1 cellular context compared by ENCODE assay signal in the genomic region with DNA sequence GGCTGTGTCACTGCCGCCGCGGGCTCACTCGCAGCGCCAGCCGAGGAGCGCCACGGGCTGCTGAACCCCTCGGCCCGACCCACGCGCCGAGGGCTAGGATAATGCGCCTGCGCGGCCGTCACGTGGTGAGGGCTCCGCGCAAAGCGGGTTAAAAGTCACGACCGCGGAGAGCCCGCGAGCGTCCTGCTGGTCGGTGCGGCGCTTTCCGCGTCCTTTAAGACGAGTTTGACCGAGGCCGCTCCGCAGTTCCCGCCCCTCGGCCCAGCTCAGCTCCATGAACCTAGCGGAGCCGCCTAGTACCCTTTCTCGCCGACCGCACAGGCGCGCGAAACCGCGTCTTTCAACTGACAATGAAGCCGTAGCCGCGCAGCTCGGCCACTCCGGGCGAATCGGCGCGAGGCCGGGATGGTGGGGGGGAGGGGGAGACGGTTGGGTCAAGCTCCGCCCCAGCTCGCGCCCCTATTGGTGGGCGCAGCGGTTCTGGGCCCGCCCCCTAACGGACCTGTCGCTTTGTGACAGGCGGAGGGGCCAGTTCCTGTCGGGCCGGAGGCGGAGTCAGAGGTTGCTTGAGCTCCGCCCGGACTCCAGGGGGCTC.
TF ChIP-seq lines count a peak whose summit lies in the region.

No MANE protein-coding gene starts in this region.

TF ChIP-seq in HepG2, 621 proteins besides CTCF, POLR2A, EP300 and RAD21 (continued from another document and continues in another):
- peak; percentile 82; the same call in 1 of the 2 replicates for TF ChIP-seq ZFP41 (CRISPR knock-in tag; IDR thresholded peaks at IDR 0.05; ENCODE audit: borderline replicate concordance)
- TF ChIP-seq ZNF546 (CRISPR knock-in tag; conservative IDR thresholded peaks at IDR 0.05) = no peak; the same call in 1 of the 2 replicates
- TF ChIP-seq PLRG1 (conservative IDR thresholded peaks at IDR 0.05) = no peak
- no peak for TF ChIP-seq MEIS1 (CRISPR knock-in tag; IDR thresholded peaks at IDR 0.05; ENCODE audit: borderline replicate concordance)
- TF ChIP-seq, protein P1, sequence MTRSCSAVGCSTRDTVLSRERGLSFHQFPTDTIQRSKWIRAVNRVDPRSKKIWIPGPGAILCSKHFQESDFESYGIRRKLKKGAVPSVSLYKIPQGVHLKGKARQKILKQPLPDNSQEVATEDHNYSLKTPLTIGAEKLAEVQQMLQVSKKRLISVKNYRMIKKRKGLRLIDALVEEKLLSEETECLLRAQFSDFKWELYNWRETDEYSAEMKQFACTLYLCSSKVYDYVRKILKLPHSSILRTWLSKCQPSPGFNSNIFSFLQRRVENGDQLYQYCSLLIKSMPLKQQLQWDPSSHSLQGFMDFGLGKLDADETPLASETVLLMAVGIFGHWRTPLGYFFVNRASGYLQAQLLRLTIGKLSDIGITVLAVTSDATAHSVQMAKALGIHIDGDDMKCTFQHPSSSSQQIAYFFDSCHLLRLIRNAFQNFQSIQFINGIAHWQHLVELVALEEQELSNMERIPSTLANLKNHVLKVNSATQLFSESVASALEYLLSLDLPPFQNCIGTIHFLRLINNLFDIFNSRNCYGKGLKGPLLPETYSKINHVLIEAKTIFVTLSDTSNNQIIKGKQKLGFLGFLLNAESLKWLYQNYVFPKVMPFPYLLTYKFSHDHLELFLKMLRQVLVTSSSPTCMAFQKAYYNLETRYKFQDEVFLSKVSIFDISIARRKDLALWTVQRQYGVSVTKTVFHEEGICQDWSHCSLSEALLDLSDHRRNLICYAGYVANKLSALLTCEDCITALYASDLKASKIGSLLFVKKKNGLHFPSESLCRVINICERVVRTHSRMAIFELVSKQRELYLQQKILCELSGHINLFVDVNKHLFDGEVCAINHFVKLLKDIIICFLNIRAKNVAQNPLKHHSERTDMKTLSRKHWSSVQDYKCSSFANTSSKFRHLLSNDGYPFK (CRISPR knock-in tag; IDR thresholded peaks at IDR 0.05; ENCODE audit: borderline replicate concordance) = peak; percentile 93
- no peak for TF ChIP-seq GPN1 (CRISPR knock-in tag; IDR thresholded peaks at IDR 0.05; ENCODE audit: borderline replicate concordance)
- TF ChIP-seq KLF16 (CRISPR knock-in tag; IDR thresholded peaks at IDR 0.05) = peak in 1 of 2 experiments; percentile 95; a peak in 2 of 4 replicates
- TF ChIP-seq ZNF691 (CRISPR knock-in tag; IDR thresholded peaks at IDR 0.05; ENCODE audit: borderline replicate concordance, low read depth) = peak; percentile 53; the same call in 1 of the 2 replicates
- peak; percentile 86 for TF ChIP-seq ZNF446 (CRISPR knock-in tag; IDR thresholded peaks at IDR 0.05)
- peak; percentile 88 for TF ChIP-seq KMT2A (CRISPR knock-in tag; IDR thresholded peaks at IDR 0.05)
- TF ChIP-seq TBX3 (IDR thresholded peaks at IDR 0.05; ENCODE audit: borderline replicate concordance) = peak; percentile 46; the same call in 1 of the 2 replicates
- 0 out of 2 replicates have a peak, but pooled peaks have one; percentile 81 for TF ChIP-seq CC2D1A (CRISPR knock-in tag; IDR thresholded peaks at IDR 0.05)
- peak; percentile 93; the same call in 1 of the 2 replicates for TF ChIP-seq MTF2 (CRISPR knock-in tag; IDR thresholded peaks at IDR 0.05; ENCODE audit: borderline replicate concordance)
- TF ChIP-seq PRPF4 (IDR thresholded peaks at IDR 0.05; ENCODE audit: low read depth, low read length, poor library complexity, severe bottlenecking) = no peak
- TF ChIP-seq SOX5 (CRISPR knock-in tag; IDR thresholded peaks at IDR 0.05; ENCODE audit: borderline replicate concordance) = no peak; the same call in 1 of the 2 replicates
- no peak for TF ChIP-seq PCBP1 (IDR thresholded peaks at IDR 0.05; ENCODE audit: borderline replicate concordance, low read depth, low read length)
- TF ChIP-seq, protein P2, sequence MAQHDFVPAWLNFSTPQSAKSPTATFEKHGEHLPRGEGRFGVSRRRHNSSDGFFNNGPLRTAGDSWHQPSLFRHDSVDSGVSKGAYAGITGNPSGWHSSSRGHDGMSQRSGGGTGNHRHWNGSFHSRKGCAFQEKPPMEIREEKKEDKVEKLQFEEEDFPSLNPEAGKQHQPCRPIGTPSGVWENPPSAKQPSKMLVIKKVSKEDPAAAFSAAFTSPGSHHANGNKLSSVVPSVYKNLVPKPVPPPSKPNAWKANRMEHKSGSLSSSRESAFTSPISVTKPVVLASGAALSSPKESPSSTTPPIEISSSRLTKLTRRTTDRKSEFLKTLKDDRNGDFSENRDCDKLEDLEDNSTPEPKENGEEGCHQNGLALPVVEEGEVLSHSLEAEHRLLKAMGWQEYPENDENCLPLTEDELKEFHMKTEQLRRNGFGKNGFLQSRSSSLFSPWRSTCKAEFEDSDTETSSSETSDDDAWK (CRISPR knock-in tag; IDR thresholded peaks at IDR 0.05) = no peak
- peak; percentile 99 for TF ChIP-seq RBM39 (IDR thresholded peaks at IDR 0.05; ENCODE audit: low read depth, low read length, poor library complexity, severe bottlenecking)
- no peak for TF ChIP-seq TCF7L2 (IDR thresholded peaks at IDR 0.05; ENCODE audit: low read depth, low read length)
- TF ChIP-seq PRDM15 (CRISPR knock-in tag; IDR thresholded peaks at IDR 0.05) = no peak
- TF ChIP-seq TARDBP (CRISPR knock-in tag; IDR thresholded peaks at IDR 0.05) = peak; percentile 59; the same call in 1 of the 2 replicates
- TF ChIP-seq, protein P3, sequence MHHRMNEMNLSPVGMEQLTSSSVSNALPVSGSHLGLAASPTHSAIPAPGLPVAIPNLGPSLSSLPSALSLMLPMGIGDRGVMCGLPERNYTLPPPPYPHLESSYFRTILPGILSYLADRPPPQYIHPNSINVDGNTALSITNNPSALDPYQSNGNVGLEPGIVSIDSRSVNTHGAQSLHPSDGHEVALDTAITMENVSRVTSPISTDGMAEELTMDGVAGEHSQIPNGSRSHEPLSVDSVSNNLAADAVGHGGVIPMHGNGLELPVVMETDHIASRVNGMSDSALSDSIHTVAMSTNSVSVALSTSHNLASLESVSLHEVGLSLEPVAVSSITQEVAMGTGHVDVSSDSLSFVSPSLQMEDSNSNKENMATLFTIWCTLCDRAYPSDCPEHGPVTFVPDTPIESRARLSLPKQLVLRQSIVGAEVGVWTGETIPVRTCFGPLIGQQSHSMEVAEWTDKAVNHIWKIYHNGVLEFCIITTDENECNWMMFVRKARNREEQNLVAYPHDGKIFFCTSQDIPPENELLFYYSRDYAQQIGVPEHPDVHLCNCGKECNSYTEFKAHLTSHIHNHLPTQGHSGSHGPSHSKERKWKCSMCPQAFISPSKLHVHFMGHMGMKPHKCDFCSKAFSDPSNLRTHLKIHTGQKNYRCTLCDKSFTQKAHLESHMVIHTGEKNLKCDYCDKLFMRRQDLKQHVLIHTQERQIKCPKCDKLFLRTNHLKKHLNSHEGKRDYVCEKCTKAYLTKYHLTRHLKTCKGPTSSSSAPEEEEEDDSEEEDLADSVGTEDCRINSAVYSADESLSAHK (CRISPR knock-in tag; IDR thresholded peaks at IDR 0.05; ENCODE audit: borderline replicate concordance) = peak; percentile 78; the same call in 1 of the 2 replicates
- peak; percentile 94 for TF ChIP-seq BRF2 (CRISPR knock-in tag; IDR thresholded peaks at IDR 0.05)
- peak; percentile 92 for TF ChIP-seq ZNF703 (CRISPR knock-in tag; IDR thresholded peaks at IDR 0.05; ENCODE audit: borderline replicate concordance)
- no peak for TF ChIP-seq PHB2 (IDR thresholded peaks at IDR 0.05; ENCODE audit: partially characterized antibody)
- TF ChIP-seq, protein P4, sequence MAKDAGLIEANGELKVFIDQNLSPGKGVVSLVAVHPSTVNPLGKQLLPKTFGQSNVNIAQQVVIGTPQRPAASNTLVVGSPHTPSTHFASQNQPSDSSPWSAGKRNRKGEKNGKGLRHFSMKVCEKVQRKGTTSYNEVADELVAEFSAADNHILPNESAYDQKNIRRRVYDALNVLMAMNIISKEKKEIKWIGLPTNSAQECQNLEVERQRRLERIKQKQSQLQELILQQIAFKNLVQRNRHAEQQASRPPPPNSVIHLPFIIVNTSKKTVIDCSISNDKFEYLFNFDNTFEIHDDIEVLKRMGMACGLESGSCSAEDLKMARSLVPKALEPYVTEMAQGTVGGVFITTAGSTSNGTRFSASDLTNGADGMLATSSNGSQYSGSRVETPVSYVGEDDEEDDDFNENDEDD (CRISPR knock-in tag; IDR thresholded peaks at IDR 0.05; ENCODE audit: borderline replicate concordance) = peak; percentile 75; the same call in 1 of the 2 replicates
- TF ChIP-seq MIXL1 (CRISPR knock-in tag; IDR thresholded peaks at IDR 0.05) = no peak
- TF ChIP-seq HDAC2 (CRISPR knock-in tag; IDR thresholded peaks at IDR 0.05) = 0 out of 2 replicates have a peak, but pooled peaks have one; percentile 10
- TF ChIP-seq LBX2 (CRISPR knock-in tag; IDR thresholded peaks at IDR 0.05; ENCODE audit: borderline replicate concordance) = no peak; the same call in 1 of the 2 replicates
- 0 out of 2 replicates have a peak, but pooled peaks have one; percentile 59 for TF ChIP-seq AKAP8 (CRISPR knock-in tag; IDR thresholded peaks at IDR 0.05)
- TF ChIP-seq FOXC1 (CRISPR knock-in tag; IDR thresholded peaks at IDR 0.05; ENCODE audit: borderline replicate concordance) = peak; percentile 97
- peak; percentile 70; the same call in 1 of the 2 replicates for TF ChIP-seq FIP1L1 (IDR thresholded peaks at IDR 0.05; ENCODE audit: borderline replicate concordance, insufficient read depth, low read depth, low read length)
- TF ChIP-seq SATB2 (CRISPR knock-in tag; IDR thresholded peaks at IDR 0.05) = no peak; the same call in 1 of the 2 replicates
- TF ChIP-seq MZF1 (CRISPR knock-in tag; IDR thresholded peaks at IDR 0.05; ENCODE audit: borderline replicate concordance) = peak; percentile 78; the same call in 1 of the 2 replicates
- TF ChIP-seq ZMYM4 (CRISPR knock-in tag; IDR thresholded peaks at IDR 0.05) = peak; percentile 97
- 0 out of 2 replicates have a peak, but pooled peaks have one; percentile 86 for TF ChIP-seq PRMT3 (CRISPR knock-in tag; IDR thresholded peaks at IDR 0.05; ENCODE audit: borderline replicate concordance, low read depth)
- TF ChIP-seq CBX2 (IDR thresholded peaks at IDR 0.05; ENCODE audit: low read depth, low read length) = no peak
- TF ChIP-seq CBX2 (CRISPR knock-in tag; IDR thresholded peaks at IDR 0.05; ENCODE audit: low read depth) = no peak
- peak; percentile 69; the same call in 1 of the 2 replicates for TF ChIP-seq YEATS2 (CRISPR knock-in tag; IDR thresholded peaks at IDR 0.05; ENCODE audit: borderline replicate concordance)
- TF ChIP-seq NFE2L1 (CRISPR knock-in tag; IDR thresholded peaks at IDR 0.05; ENCODE audit: borderline replicate concordance) = peak; percentile 58; the same call in 1 of the 2 replicates
- TF ChIP-seq GABPA (IDR thresholded peaks at IDR 0.05; ENCODE audit: low read depth, low read length) = no peak
- TF ChIP-seq GABPA (CRISPR knock-in tag; IDR thresholded peaks at IDR 0.05; ENCODE audit: low read depth) = peak; percentile 53
- TF ChIP-seq, protein P5, sequence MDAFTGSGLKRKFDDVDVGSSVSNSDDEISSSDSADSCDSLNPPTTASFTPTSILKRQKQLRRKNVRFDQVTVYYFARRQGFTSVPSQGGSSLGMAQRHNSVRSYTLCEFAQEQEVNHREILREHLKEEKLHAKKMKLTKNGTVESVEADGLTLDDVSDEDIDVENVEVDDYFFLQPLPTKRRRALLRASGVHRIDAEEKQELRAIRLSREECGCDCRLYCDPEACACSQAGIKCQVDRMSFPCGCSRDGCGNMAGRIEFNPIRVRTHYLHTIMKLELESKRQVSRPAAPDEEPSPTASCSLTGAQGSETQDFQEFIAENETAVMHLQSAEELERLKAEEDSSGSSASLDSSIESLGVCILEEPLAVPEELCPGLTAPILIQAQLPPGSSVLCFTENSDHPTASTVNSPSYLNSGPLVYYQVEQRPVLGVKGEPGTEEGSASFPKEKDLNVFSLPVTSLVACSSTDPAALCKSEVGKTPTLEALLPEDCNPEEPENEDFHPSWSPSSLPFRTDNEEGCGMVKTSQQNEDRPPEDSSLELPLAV (CRISPR knock-in tag; conservative IDR thresholded peaks at IDR 0.05; ENCODE audit: low read depth) = no peak; the same call in 1 of the 2 replicates
- TF ChIP-seq CBX5 (CRISPR knock-in tag; IDR thresholded peaks at IDR 0.05; ENCODE audit: borderline replicate concordance) = peak; percentile 77; the same call in 1 of the 2 replicates
- peak; percentile 96 for TF ChIP-seq PHF8 (CRISPR knock-in tag; IDR thresholded peaks at IDR 0.05)
- TF ChIP-seq ZNF12 (CRISPR knock-in tag; IDR thresholded peaks at IDR 0.05) = no peak; the same call in 1 of the 2 replicates
- TF ChIP-seq ATF1 (CRISPR knock-in tag; IDR thresholded peaks at IDR 0.05) = no peak
